16 cellular contexts compared by ENCODE assay signal in genomic region chr16:74268372-74268782, GRCh38.
"Had no signal": no experiment of that assay in that cellular context is flagged by ENCODE, and none has a peak within 500 bp of the region (broad histone marks: within the 10 kb centered on the region; RNA-seq: fewer than 3 reads in every experiment).

No MANE protein-coding gene starts in this region.

- H3K4me2 ChIP-seq: smooth muscle cell had no signal

- H3K4me3 ChIP-seq: cardiac muscle cell, left lung, mucosa of descending colon, prostate gland, right lobe of liver, smooth muscle cell, transverse colon had no signal

- H3K27me3 ChIP-seq: cardiac muscle cell, left lung, right lobe of liver, transverse colon had no signal

- H3K9me3 ChIP-seq: left lung, mucosa of descending colon, prostate gland, right lobe of liver, transverse colon had no signal

- DNase-seq: activated CD4-positive, alpha-beta T cell treated with anti-CD3 and anti-CD28 coated beads for 4 hours; activated CD8-positive, alpha-beta T cell treated with anti-CD3 and anti-CD28 coated beads for 36 hours; activated effector memory CD4-positive, alpha-beta T cell treated with Interleukin-2 at 50 U/mL for 16 hours; activated naive CD4-positive, alpha-beta T cell treated with anti-CD3 and anti-CD28 coated beads, Interleukin-2, amount 50 U/mL, for 16 hours; activated T-cell treated with anti-CD3 and anti-CD28 coated beads, Interleukin-2, amount 50 U/mL, for 4 hours; left lung; mucosa of descending colon; naive thymus-derived CD4-positive, alpha-beta T cell; nucleus accumbens; right lobe of liver; stimulated activated naive CD8-positive, alpha-beta T cell treated with anti-CD3 and anti-CD28 coated beads, Interleukin-15, Interleukin-2, amounts not matched to agents 100 U/mL and 50 U/mL, for 24 hours; transverse colon had no signal

- H3K27ac ChIP-seq: cardiac muscle cell, prostate gland, right lobe of liver, transverse colon had no signal

- H3K4me1 ChIP-seq: left lung, prostate gland, right lobe of liver, transverse colon had no signal

- ATAC-seq: activated CD8-positive, alpha-beta T cell treated with anti-CD3 and anti-CD28 coated beads for 36 hours; activated T-cell treated with anti-CD3 and anti-CD28 coated beads, Interleukin-2, amount 50 U/mL, for 4 hours; esophagus mucosa; left lung; mucosa of descending colon; naive thymus-derived CD4-positive, alpha-beta T cell; right lobe of liver; stimulated activated naive CD8-positive, alpha-beta T cell treated with anti-CD3 and anti-CD28 coated beads, Interleukin-15, Interleukin-2, amounts not matched to agents 100 U/mL and 50 U/mL, for 24 hours had no signal

- H3K36me3 ChIP-seq: cardiac muscle cell, left lung, prostate gland, right lobe of liver, transverse colon had no signal
